1 cellular context compared by ENCODE assay signal in the genomic region with DNA sequence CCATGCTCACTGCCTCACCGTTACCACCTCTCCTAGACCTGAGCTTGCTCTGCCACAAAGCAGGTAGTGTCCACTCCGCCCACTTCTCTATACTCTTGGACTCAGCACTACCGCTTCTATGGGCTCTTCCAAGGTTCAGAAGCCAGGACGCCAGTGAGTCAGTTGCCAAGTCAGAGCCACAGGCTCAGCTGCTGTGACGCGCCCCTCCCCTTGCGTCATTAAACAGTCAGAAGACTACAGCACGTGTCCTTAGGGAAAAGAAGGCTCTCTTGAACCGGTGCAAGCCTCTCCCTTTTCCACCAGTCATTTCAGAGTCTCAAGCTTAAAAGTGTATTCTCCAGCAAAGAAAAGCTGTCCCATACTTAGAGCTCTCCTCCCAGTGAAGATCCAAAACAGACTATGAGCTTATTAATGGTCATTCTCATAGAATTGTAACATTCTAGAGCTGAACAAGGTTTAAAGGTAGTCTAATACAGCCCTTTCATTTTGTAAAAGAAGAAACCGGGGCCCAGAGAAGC.
TF ChIP-seq lines count a peak whose summit lies in the region.

No MANE protein-coding gene starts in this region.

TF ChIP-seq in K562, 482 proteins besides CTCF, POLR2A, EP300 and RAD21 (continued from another document):
- TF ChIP-seq, protein P1, sequence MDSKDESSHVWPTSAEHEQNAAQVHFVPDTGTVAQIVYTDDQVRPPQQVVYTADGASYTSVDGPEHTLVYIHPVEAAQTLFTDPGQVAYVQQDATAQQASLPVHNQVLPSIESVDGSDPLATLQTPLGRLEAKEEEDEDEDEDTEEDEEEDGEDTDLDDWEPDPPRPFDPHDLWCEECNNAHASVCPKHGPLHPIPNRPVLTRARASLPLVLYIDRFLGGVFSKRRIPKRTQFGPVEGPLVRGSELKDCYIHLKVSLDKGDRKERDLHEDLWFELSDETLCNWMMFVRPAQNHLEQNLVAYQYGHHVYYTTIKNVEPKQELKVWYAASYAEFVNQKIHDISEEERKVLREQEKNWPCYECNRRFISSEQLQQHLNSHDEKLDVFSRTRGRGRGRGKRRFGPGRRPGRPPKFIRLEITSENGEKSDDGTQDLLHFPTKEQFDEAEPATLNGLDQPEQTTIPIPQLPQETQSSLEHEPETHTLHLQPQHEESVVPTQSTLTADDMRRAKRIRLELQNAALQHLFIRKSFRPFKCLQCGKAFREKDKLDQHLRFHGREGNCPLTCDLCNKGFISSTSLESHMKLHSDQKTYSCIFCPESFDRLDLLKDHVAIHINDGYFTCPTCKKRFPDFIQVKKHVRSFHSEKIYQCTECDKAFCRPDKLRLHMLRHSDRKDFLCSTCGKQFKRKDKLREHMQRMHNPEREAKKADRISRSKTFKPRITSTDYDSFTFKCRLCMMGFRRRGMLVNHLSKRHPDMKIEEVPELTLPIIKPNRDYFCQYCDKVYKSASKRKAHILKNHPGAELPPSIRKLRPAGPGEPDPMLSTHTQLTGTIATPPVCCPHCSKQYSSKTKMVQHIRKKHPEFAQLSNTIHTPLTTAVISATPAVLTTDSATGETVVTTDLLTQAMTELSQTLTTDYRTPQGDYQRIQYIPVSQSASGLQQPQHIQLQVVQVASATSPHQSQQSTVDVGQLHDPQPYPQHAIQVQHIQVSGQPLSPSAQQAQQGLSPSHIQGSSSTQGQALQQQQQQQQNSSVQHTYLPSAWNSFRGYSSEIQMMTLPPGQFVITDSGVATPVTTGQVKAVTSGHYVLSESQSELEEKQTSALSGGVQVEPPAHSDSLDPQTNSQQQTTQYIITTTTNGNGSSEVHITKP (IDR thresholded peaks at IDR 0.05; ENCODE audit: partially characterized antibody): peak; percentile 41
- TF ChIP-seq BHLHE40 (IDR thresholded peaks at IDR 0.05; ENCODE audit: low read length): peak; percentile 93
- TF ChIP-seq, protein P2, sequence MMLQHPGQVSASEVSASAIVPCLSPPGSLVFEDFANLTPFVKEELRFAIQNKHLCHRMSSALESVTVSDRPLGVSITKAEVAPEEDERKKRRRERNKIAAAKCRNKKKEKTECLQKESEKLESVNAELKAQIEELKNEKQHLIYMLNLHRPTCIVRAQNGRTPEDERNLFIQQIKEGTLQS (IDR thresholded peaks at IDR 0.05): peak; percentile 88
- TF ChIP-seq, protein P2 (CRISPR knock-in tag; conservative IDR thresholded peaks at IDR 0.05): peak; percentile 90
- TF ChIP-seq, protein P3, sequence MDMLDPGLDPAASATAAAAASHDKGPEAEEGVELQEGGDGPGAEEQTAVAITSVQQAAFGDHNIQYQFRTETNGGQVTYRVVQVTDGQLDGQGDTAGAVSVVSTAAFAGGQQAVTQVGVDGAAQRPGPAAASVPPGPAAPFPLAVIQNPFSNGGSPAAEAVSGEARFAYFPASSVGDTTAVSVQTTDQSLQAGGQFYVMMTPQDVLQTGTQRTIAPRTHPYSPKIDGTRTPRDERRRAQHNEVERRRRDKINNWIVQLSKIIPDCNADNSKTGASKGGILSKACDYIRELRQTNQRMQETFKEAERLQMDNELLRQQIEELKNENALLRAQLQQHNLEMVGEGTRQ (CRISPR knock-in tag; IDR thresholded peaks at IDR 0.05): peak; percentile 80
- no peak for TF ChIP-seq ATF1 (CRISPR knock-in tag; IDR thresholded peaks at IDR 0.05)
- peak; percentile 95 for TF ChIP-seq ATF1 (tag; IDR thresholded peaks at IDR 0.05)
- no peak for TF ChIP-seq THRAP3 (IDR thresholded peaks at IDR 0.05; ENCODE audit: borderline replicate concordance)
- 0 out of 2 replicates have a peak, but pooled peaks have one; percentile 21 for TF ChIP-seq GTF2A2 (tag; IDR thresholded peaks at IDR 0.05)
- TF ChIP-seq CBX3 (IDR thresholded peaks at IDR 0.05; ENCODE audit: borderline replicate concordance in 1 of 2, low read length in 2 of 2): no peak
- TF ChIP-seq DPF2 (IDR thresholded peaks at IDR 0.05): peak; percentile 25; the same call in 1 of the 2 replicates
- TF ChIP-seq CHD2 (IDR thresholded peaks at IDR 0.05; ENCODE audit: low read depth, low read length): no peak
- TF ChIP-seq ZNF778 (CRISPR knock-in tag; IDR thresholded peaks at IDR 0.05): no peak
- TF ChIP-seq, protein P4, sequence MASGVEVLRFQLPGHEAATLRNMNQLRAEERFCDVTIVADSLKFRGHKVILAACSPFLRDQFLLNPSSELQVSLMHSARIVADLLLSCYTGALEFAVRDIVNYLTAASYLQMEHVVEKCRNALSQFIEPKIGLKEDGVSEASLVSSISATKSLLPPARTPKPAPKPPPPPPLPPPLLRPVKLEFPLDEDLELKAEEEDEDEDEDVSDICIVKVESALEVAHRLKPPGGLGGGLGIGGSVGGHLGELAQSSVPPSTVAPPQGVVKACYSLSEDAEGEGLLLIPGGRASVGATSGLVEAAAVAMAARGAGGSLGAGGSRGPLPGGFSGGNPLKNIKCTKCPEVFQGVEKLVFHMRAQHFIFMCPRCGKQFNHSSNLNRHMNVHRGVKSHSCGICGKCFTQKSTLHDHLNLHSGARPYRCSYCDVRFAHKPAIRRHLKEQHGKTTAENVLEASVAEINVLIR (CRISPR knock-in tag; IDR thresholded peaks at IDR 0.05): peak; percentile 74
- TF ChIP-seq, protein P5, sequence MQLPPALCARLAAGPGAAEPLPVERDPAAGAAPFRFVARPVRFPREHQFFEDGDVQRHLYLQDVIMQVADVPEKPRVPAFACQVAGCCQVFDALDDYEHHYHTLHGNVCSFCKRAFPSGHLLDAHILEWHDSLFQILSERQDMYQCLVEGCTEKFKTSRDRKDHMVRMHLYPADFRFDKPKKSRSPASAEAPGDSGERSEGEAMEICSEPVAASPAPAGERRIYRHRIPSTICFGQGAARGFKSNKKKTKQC (CRISPR knock-in tag; IDR thresholded peaks at IDR 0.05): 0 out of 2 replicates have a peak, but pooled peaks have one; percentile 70
- TF ChIP-seq CXXC5 (CRISPR knock-in tag; IDR thresholded peaks at IDR 0.05): peak; percentile 57
- TF ChIP-seq MYC (IDR thresholded peaks at IDR 0.05; ENCODE audit: low read depth, low read length): peak; percentile 94
- no peak; the same call in 1 of the 2 replicates for TF ChIP-seq MYC (CRISPR knock-in tag; IDR thresholded peaks at IDR 0.05; ENCODE audit: borderline replicate concordance, low read depth)
- TF ChIP-seq, protein P6, sequence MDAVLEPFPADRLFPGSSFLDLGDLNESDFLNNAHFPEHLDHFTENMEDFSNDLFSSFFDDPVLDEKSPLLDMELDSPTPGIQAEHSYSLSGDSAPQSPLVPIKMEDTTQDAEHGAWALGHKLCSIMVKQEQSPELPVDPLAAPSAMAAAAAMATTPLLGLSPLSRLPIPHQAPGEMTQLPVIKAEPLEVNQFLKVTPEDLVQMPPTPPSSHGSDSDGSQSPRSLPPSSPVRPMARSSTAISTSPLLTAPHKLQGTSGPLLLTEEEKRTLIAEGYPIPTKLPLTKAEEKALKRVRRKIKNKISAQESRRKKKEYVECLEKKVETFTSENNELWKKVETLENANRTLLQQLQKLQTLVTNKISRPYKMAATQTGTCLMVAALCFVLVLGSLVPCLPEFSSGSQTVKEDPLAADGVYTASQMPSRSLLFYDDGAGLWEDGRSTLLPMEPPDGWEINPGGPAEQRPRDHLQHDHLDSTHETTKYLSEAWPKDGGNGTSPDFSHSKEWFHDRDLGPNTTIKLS (IDR thresholded peaks at IDR 0.05; ENCODE audit: borderline replicate concordance, low read depth): peak; percentile 41; the same call in 1 of the 2 replicates
- TF ChIP-seq MAZ (CRISPR knock-in tag; conservative IDR thresholded peaks at IDR 0.05 in 1 of 2, IDR thresholded peaks at IDR 0.05 in 1 of 2): peak; percentile 59 to 68; a peak in 3 of 4 replicates
- TF ChIP-seq, protein P7, sequence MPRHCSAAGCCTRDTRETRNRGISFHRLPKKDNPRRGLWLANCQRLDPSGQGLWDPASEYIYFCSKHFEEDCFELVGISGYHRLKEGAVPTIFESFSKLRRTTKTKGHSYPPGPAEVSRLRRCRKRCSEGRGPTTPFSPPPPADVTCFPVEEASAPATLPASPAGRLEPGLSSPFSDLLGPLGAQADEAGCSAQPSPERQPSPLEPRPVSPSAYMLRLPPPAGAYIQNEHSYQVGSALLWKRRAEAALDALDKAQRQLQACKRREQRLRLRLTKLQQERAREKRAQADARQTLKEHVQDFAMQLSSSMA (CRISPR knock-in tag; IDR thresholded peaks at IDR 0.05): no peak
- no peak for TF ChIP-seq CHD1 (IDR thresholded peaks at IDR 0.05; ENCODE audit: low read length)
- TF ChIP-seq KAT8 (IDR thresholded peaks at IDR 0.05; ENCODE audit: low read depth): no peak
- TF ChIP-seq, protein P8, sequence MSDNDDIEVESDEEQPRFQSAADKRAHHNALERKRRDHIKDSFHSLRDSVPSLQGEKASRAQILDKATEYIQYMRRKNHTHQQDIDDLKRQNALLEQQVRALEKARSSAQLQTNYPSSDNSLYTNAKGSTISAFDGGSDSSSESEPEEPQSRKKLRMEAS (CRISPR knock-in tag; IDR thresholded peaks at IDR 0.05): peak; percentile 60; the same call in 1 of the 2 replicates
- TF ChIP-seq HMG20A (CRISPR knock-in tag; conservative IDR thresholded peaks at IDR 0.05): no peak
- peak; percentile 27; the same call in 1 of the 2 replicates for TF ChIP-seq SPI1 (IDR thresholded peaks at IDR 0.05; ENCODE audit: borderline replicate concordance, low read depth, low read length)
- peak; percentile 89 for TF ChIP-seq JUN (IDR thresholded peaks at IDR 0.05; ENCODE audit: borderline replicate concordance, low read depth, low read length)
- no peak for TF ChIP-seq JUN (CRISPR knock-in tag; IDR thresholded peaks at IDR 0.05; ENCODE audit: borderline replicate concordance)
